In the genomic region with DNA sequence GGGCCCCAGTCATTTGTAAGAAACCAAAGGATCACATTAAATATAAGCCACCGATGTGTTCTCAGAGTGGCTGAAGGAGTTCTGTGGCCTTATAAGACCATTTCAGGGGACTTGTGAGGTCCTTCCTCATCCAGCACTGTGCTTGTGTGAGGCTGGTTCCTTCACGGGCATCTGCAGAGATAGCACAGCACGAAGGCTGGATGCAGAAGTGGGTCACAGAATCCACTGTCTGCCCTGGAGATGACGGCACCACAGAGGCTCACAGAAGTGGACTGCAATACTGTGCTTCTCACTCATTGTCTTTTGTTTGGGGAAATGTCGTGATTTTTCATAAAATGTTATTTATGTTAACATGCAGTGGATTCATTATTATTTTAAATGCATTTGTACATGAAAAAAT, we compare ENCODE assay signal across 1 cellular context.
TF ChIP-seq lines count a peak whose summit lies in the region.

No MANE protein-coding gene starts in this region.

TF ChIP-seq in WTC11, 78 proteins besides CTCF, POLR2A, EP300 and RAD21 (continued from another document):
- TF ChIP-seq, protein P1, sequence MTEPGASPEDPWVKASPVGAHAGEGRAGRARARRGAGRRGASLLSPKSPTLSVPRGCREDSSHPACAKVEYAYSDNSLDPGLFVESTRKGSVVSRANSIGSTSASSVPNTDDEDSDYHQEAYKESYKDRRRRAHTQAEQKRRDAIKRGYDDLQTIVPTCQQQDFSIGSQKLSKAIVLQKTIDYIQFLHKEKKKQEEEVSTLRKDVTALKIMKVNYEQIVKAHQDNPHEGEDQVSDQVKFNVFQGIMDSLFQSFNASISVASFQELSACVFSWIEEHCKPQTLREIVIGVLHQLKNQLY (CRISPR knock-in tag; IDR thresholded peaks at IDR 0.05): no peak
- TF ChIP-seq STAT6 (CRISPR knock-in tag; conservative IDR thresholded peaks at IDR 0.05; ENCODE audit: low read depth) (no peak), ZNF138 (CRISPR knock-in tag; conservative IDR thresholded peaks at IDR 0.05) (no peak), ZNF232 (CRISPR knock-in tag; IDR thresholded peaks at IDR 0.05) (no peak), JAZF1 (CRISPR knock-in tag; IDR thresholded peaks at IDR 0.05) (no peak), AFF4 (CRISPR knock-in tag; IDR thresholded peaks at IDR 0.05; ENCODE audit: borderline replicate concordance) (no peak), ZBTB21 (CRISPR knock-in tag; IDR thresholded peaks at IDR 0.05; ENCODE audit: borderline replicate concordance) (no peak), NFYB (CRISPR knock-in tag; conservative IDR thresholded peaks at IDR 0.05; ENCODE audit: low read depth) (no peak)
- TF ChIP-seq, protein P2, sequence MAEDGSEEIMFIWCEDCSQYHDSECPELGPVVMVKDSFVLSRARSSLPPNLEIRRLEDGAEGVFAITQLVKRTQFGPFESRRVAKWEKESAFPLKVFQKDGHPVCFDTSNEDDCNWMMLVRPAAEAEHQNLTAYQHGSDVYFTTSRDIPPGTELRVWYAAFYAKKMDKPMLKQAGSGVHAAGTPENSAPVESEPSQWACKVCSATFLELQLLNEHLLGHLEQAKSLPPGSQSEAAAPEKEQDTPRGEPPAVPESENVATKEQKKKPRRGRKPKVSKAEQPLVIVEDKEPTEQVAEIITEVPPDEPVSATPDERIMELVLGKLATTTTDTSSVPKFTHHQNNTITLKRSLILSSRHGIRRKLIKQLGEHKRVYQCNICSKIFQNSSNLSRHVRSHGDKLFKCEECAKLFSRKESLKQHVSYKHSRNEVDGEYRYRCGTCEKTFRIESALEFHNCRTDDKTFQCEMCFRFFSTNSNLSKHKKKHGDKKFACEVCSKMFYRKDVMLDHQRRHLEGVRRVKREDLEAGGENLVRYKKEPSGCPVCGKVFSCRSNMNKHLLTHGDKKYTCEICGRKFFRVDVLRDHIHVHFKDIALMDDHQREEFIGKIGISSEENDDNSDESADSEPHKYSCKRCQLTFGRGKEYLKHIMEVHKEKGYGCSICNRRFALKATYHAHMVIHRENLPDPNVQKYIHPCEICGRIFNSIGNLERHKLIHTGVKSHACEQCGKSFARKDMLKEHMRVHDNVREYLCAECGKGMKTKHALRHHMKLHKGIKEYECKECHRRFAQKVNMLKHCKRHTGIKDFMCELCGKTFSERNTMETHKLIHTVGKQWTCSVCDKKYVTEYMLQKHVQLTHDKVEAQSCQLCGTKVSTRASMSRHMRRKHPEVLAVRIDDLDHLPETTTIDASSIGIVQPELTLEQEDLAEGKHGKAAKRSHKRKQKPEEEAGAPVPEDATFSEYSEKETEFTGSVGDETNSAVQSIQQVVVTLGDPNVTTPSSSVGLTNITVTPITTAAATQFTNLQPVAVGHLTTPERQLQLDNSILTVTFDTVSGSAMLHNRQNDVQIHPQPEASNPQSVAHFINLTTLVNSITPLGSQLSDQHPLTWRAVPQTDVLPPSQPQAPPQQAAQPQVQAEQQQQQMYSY (CRISPR knock-in tag; IDR thresholded peaks at IDR 0.05): no peak
- TF ChIP-seq, protein P3, sequence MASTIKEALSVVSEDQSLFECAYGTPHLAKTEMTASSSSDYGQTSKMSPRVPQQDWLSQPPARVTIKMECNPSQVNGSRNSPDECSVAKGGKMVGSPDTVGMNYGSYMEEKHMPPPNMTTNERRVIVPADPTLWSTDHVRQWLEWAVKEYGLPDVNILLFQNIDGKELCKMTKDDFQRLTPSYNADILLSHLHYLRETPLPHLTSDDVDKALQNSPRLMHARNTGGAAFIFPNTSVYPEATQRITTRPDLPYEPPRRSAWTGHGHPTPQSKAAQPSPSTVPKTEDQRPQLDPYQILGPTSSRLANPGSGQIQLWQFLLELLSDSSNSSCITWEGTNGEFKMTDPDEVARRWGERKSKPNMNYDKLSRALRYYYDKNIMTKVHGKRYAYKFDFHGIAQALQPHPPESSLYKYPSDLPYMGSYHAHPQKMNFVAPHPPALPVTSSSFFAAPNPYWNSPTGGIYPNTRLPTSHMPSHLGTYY (CRISPR knock-in tag; IDR thresholded peaks at IDR 0.05): no peak
